In genomic region chr15:89506026-89506686, GRCh38 we compare ENCODE assay signal across 1 cellular context.
TF ChIP-seq lines count a peak whose summit lies in the region.

No MANE protein-coding gene starts in this region.

TF ChIP-seq in H1, 55 proteins besides CTCF, POLR2A, EP300 and RAD21:
- TF ChIP-seq KDM1A (IDR thresholded peaks at IDR 0.05; ENCODE audit: borderline replicate concordance, low read length) (peak; percentile 46; the same call in 1 of the 2 replicates), RNF2 (IDR thresholded peaks at IDR 0.05; ENCODE audit: borderline replicate concordance, low read depth, low read length, missing control alignments, poor library complexity, severe bottlenecking) (no peak)
